In genomic region chr2:109342890-109343289, GRCh38 we compare ENCODE assay signal across 20 cellular contexts.
"Had no signal": no experiment of that assay in that cellular context is flagged by ENCODE, and none has a peak within 500 bp of the region (broad histone marks: within the 10 kb centered on the region; RNA-seq: fewer than 3 reads in every experiment).

No MANE protein-coding gene starts in this region.

- DNase-seq: activated B cell treated with CpG ODN at 0.5 μM for 24 hours; activated CD4-positive, alpha-beta T cell treated with anti-CD3 and anti-CD28 coated beads for 1 hour; activated CD4-positive, alpha-beta T cell treated with anti-CD3 and anti-CD28 coated beads, Interleukin-2, amount 10 ng/mL, durations not matched to agents 24 days and 14 days; activated CD4-positive, alpha-beta T cell treated with anti-CD3 and anti-CD28 coated beads, Interleukin-2, amount 50 U/mL, for 48 hours; activated effector memory CD4-positive, alpha-beta T cell treated with Interleukin-2 at 50 U/mL for 16 hours; activated naive CD4-positive, alpha-beta T cell; activated T-cell treated with anti-CD3 and anti-CD28 coated beads, Interleukin-2, amount 50 U/mL, for 24 hours; aorta; KG1; NCI-H1048; NCI-H1930; NCI-H510A treated with DMSO at 0.1 percent for 48 hours; NCI-H748 treated with DMSO at 0.1 percent for 48 hours; SIG-M5; T-helper 17 cell; T-helper 9 cell had no signal

- H3K36me3 Mint-ChIP-seq: activated CD8-positive, alpha-beta memory T cell treated with anti-CD3 and anti-CD28 coated beads, Interleukin-2, amount 10 ng/mL, durations not matched to agents 7 days and 5 days; IgD-negative memory B cell had no signal

- H3K4me3 Mint-ChIP-seq: activated B cell treated with CpG ODN at 0.5 μM for 24 hours; activated CD4-positive, alpha-beta T cell treated with anti-CD3 and anti-CD28 coated beads, Interleukin-2, amount 10 ng/mL, durations not matched to agents 24 days and 14 days; activated CD8-positive, alpha-beta memory T cell treated with anti-CD3 and anti-CD28 coated beads, Interleukin-2, amount 10 ng/mL, durations not matched to agents 7 days and 5 days; activated naive CD4-positive, alpha-beta T cell treated with anti-CD3 and anti-CD28 coated beads, Interleukin-2, amount 50 U/mL, for 24 hours; activated T-cell treated with anti-CD3 and anti-CD28 coated beads, Interleukin-2, amount 50 U/mL, for 24 hours; activated T-helper 1 cell treated with anti-CD3 and anti-CD28 coated beads, Interleukin-12 subunit alpha, Interleukin-12 subunit beta, Interleukin-2, Interleukin-4 antibody, amounts not matched to agents 30 ng/mL and 10 ng/mL and 1 ng/mL, durations not matched to agents 14 hours and 24 hours and 36 hours; IgD-negative memory B cell; T-helper 17 cell had no signal

- H3K27ac Mint-ChIP-seq: activated B cell treated with CpG ODN at 0.5 μM for 24 hours; activated CD4-positive, alpha-beta T cell treated with anti-CD3 and anti-CD28 coated beads, Interleukin-2, amount 10 ng/mL, durations not matched to agents 24 days and 14 days; activated CD8-positive, alpha-beta memory T cell treated with anti-CD3 and anti-CD28 coated beads, Interleukin-2, amount 10 ng/mL, durations not matched to agents 7 days and 5 days; activated naive CD4-positive, alpha-beta T cell treated with anti-CD3 and anti-CD28 coated beads, Interleukin-2, amount 50 U/mL, for 24 hours; activated T-cell treated with anti-CD3 and anti-CD28 coated beads, Interleukin-2, amount 50 U/mL, for 24 hours; activated T-helper 1 cell treated with anti-CD3 and anti-CD28 coated beads, Interleukin-12 subunit alpha, Interleukin-12 subunit beta, Interleukin-2, Interleukin-4 antibody, amounts not matched to agents 30 ng/mL and 10 ng/mL and 1 ng/mL, durations not matched to agents 14 hours and 24 hours and 36 hours; IgD-negative memory B cell; T-helper 17 cell had no signal

- H3K9me3 Mint-ChIP-seq: activated B cell treated with CpG ODN at 0.5 μM for 24 hours; activated CD4-positive, alpha-beta T cell treated with anti-CD3 and anti-CD28 coated beads, Interleukin-2, amount 10 ng/mL, durations not matched to agents 24 days and 14 days; activated naive CD4-positive, alpha-beta T cell treated with anti-CD3 and anti-CD28 coated beads, Interleukin-2, amount 50 U/mL, for 24 hours; activated T-cell treated with anti-CD3 and anti-CD28 coated beads, Interleukin-2, amount 50 U/mL, for 24 hours; activated T-helper 1 cell treated with anti-CD3 and anti-CD28 coated beads, Interleukin-12 subunit alpha, Interleukin-12 subunit beta, Interleukin-2, Interleukin-4 antibody, amounts not matched to agents 30 ng/mL and 10 ng/mL and 1 ng/mL, durations not matched to agents 14 hours and 24 hours and 36 hours; IgD-negative memory B cell had no signal

- H3K27me3 Mint-ChIP-seq: activated B cell treated with CpG ODN at 0.5 μM for 24 hours; activated naive CD4-positive, alpha-beta T cell treated with anti-CD3 and anti-CD28 coated beads, Interleukin-2, amount 50 U/mL, for 24 hours had no signal

- H3K4me1 Mint-ChIP-seq: activated B cell treated with CpG ODN at 0.5 μM for 24 hours, IgD-negative memory B cell had no signal
